In genomic region chr10:21022821-21023220, GRCh38 we compare ENCODE assay signal across 15 cellular contexts.
"Had no signal": no experiment of that assay in that cellular context is flagged by ENCODE, and none has a peak within 500 bp of the region (broad histone marks: within the 10 kb centered on the region; RNA-seq: fewer than 3 reads in every experiment).

No MANE protein-coding gene starts in this region.

- H3K27ac ChIP-seq: cardiac muscle cell, spleen, tibial nerve had no signal

- DNase-seq: activated CD4-positive, alpha-beta T cell treated with anti-CD3 and anti-CD28 coated beads, Interleukin-2, amount 50 U/mL, for 4 hours; activated CD4-positive, CD25-positive, alpha-beta regulatory T cell treated with anti-CD3 and anti-CD28 coated beads, Interleukin-2, amount 50 U/mL, for 72 hours; activated CD8-positive, alpha-beta memory T cell treated with anti-CD3 and anti-CD28 coated beads, Interleukin-2, amount 10 ng/mL, durations not matched to agents 7 days and 5 days; activated gamma-delta T cell; activated naive CD8-positive, alpha-beta T cell treated with anti-CD3 and anti-CD28 coated beads for 36 hours; activated T-cell treated with anti-CD3 and anti-CD28 coated beads, Interleukin-2, amount 50 U/mL, for 48 hours; aorta; hippocampal formation; naive thymus-derived CD4-positive, alpha-beta T cell; spleen; stimulated activated CD4-positive, alpha-beta T cell treated with anti-CD3 and anti-CD28 coated beads, Interleukin-1b, Interleukin-23, amount 100 ng/mL, for 48 hours; stimulated activated naive B cell treated with anti-CD40 and anti-IgM and Interleukin-4, amounts not matched to agents 10 μg/mL and 1 μg/mL and 100 μg/mL, for 72 hours; T-helper 2 cell had no signal

- ATAC-seq: activated CD8-positive, alpha-beta memory T cell treated with anti-CD3 and anti-CD28 coated beads, Interleukin-2, amount 10 ng/mL, durations not matched to agents 7 days and 5 days; naive thymus-derived CD4-positive, alpha-beta T cell; stimulated activated naive B cell treated with anti-CD40 and anti-IgM and Interleukin-4, amounts not matched to agents 10 μg/mL and 1 μg/mL and 100 μg/mL, for 72 hours had no signal

- H3K36me3 ChIP-seq: cardiac muscle cell, spleen, tibial nerve had no signal

- H3K27me3 ChIP-seq: cardiac muscle cell, spleen, tibial nerve had no signal

- H3K9me3 ChIP-seq: spleen, tibial nerve had no signal

- H3K4me1 ChIP-seq: spleen, tibial nerve had no signal

- H3K4me3 ChIP-seq: cardiac muscle cell, spleen, tibial nerve had no signal
